Comparison of ENCODE assay signal across 14 cellular contexts in genomic region chr22:49051491-49052022, GRCh38.
DNase-seq lines count a peak whose midpoint lies in the region; ATAC-seq and TF ChIP-seq lines count a peak whose summit lies in the region.
"Had no signal": no experiment of that assay in that cellular context is flagged by ENCODE, and none has a peak within 500 bp of the region (broad histone marks: within the 10 kb centered on the region; RNA-seq: fewer than 3 reads in every experiment).

No MANE protein-coding gene starts in this region.

- H3K4me1 Mint-ChIP-seq in activated T-cell treated with anti-CD3 and anti-CD28 coated beads, Interleukin-2, amount 50 U/mL, for 24 hours (ENCODE audit: low read depth), result peaks cover 17% of the 10 kb centered on the region
- H3K4me1 Mint-ChIP-seq in central memory CD8-positive, alpha-beta T cell, result no peaks in the 10 kb centered on the region
- peaks cover 3 to 6% (median 4%) of the 10 kb centered on the region in 3 donors for H3K4me1 Mint-ChIP-seq in naive B cell

- no peaks in the 10 kb centered on the region for H3K36me3 ChIP-seq in thoracic aorta
- H3K36me3 ChIP-seq: HAP-1, vagina had no signal

- DNase-seq in activated T-cell treated with anti-CD3 and anti-CD28 coated beads, Interleukin-2, amount 50 U/mL, for 24 hours, result no peak
- DNase-seq in activated T-cell treated with anti-CD3 and anti-CD28 coated beads, Interleukin-2, amount 50 U/mL, for 48 hours, result no peak
- DNase-seq in central memory CD8-positive, alpha-beta T cell (ENCODE audit: low spot score in 2 of 2), result no peak
- DNase-seq in naive B cell, result no peak
- no peak for DNase-seq in thoracic aorta (ENCODE audit: low spot score)
- no peak for DNase-seq in medulla oblongata (ENCODE audit: extremely low spot score)
- no peak for DNase-seq in NCI-H69 (lab: John Stamatoyannopoulos, UW)
- DNase-seq: DMS153, midbrain, NCI-H1436 treated with DMSO at 0.1 percent for 48 hours had no signal

- no peaks in the 10 kb centered on the region for H3K9me3 Mint-ChIP-seq in activated T-cell treated with anti-CD3 and anti-CD28 coated beads, Interleukin-2, amount 50 U/mL, for 24 hours
- H3K9me3 Mint-ChIP-seq in central memory CD8-positive, alpha-beta T cell, result no peaks in the 10 kb centered on the region
- H3K9me3 Mint-ChIP-seq in naive B cell, result peaks cover 0 to 2% (median 0%) of the 10 kb centered on the region in 7 donors

- peak overlapping the region; percentile 56 for H3K4me3 ChIP-seq in thoracic aorta
- H3K4me3 ChIP-seq: A549, HAP-1 had no signal

- no peaks in the 10 kb centered on the region for H3K9me3 ChIP-seq in thoracic aorta
- H3K9me3 ChIP-seq: A549, HAP-1, vagina had no signal

- H3K27ac ChIP-seq in thoracic aorta, result no peak overlapping the region
- H3K27ac ChIP-seq: A549, vagina had no signal

- no peaks in the 10 kb centered on the region for H3K4me1 ChIP-seq in thoracic aorta (ENCODE audit: control insufficient read depth in 1 of 2, low read depth in 2 of 2)
- H3K4me1 ChIP-seq: A549, HAP-1, vagina had no signal

- TF ChIP-seq CTCF in thoracic aorta (IDR thresholded peaks at IDR 0.05), result no peak

- H3K4me3 Mint-ChIP-seq in activated T-cell treated with anti-CD3 and anti-CD28 coated beads, Interleukin-2, amount 50 U/mL, for 24 hours, result peak overlapping the region; percentile 84
- peak overlapping the region; percentile 69 for H3K4me3 Mint-ChIP-seq in central memory CD8-positive, alpha-beta T cell
- H3K4me3 Mint-ChIP-seq in naive B cell, result peak overlapping the region in 5 of 8 donors; percentile 51 to 93 (median 87)

- no peak for ATAC-seq in central memory CD8-positive, alpha-beta T cell (replicated peaks; ENCODE audit: extremely low read depth, poor library complexity, severe bottlenecking)
- no peak for ATAC-seq in naive B cell (ENCODE audit: low read depth in 2 of 2)
- ATAC-seq in thoracic aorta (ENCODE audit: insufficient number of reproducible peaks, low FRiP score, low read depth), result no peak
- ATAC-seq in GM18498 (IDR thresholded peaks at IDR 0.05; ENCODE audit: unreplicated experiment), result no peak
- ATAC-seq: A549 had no signal

- H3K27me3 Mint-ChIP-seq in activated T-cell treated with anti-CD3 and anti-CD28 coated beads, Interleukin-2, amount 50 U/mL, for 24 hours, result no peaks in the 10 kb centered on the region
- H3K27me3 Mint-ChIP-seq in central memory CD8-positive, alpha-beta T cell, result peaks cover 9% of the 10 kb centered on the region
- H3K27me3 Mint-ChIP-seq in naive B cell, result peaks cover 0 to 16% (median 0%) of the 10 kb centered on the region in 3 donors

- H3K27ac Mint-ChIP-seq in activated T-cell treated with anti-CD3 and anti-CD28 coated beads, Interleukin-2, amount 50 U/mL, for 24 hours, result no peak overlapping the region
- no peak overlapping the region for H3K27ac Mint-ChIP-seq in central memory CD8-positive, alpha-beta T cell (ENCODE audit: low read depth)
- H3K27ac Mint-ChIP-seq in naive B cell, result no peak overlapping the region

- H3K36me3 Mint-ChIP-seq in activated T-cell treated with anti-CD3 and anti-CD28 coated beads, Interleukin-2, amount 50 U/mL, for 24 hours (ENCODE audit: low read depth), result peaks cover 2% of the 10 kb centered on the region
- no peaks in the 10 kb centered on the region for H3K36me3 Mint-ChIP-seq in central memory CD8-positive, alpha-beta T cell (ENCODE audit: insufficient read depth)
- no peaks in the 10 kb centered on the region for H3K36me3 Mint-ChIP-seq in naive B cell

- H3K27me3 ChIP-seq in thoracic aorta (replicated peaks; ENCODE audit: insufficient read depth), result no peaks in the 10 kb centered on the region
- H3K27me3 ChIP-seq: vagina had no signal
